In the genomic region with DNA sequence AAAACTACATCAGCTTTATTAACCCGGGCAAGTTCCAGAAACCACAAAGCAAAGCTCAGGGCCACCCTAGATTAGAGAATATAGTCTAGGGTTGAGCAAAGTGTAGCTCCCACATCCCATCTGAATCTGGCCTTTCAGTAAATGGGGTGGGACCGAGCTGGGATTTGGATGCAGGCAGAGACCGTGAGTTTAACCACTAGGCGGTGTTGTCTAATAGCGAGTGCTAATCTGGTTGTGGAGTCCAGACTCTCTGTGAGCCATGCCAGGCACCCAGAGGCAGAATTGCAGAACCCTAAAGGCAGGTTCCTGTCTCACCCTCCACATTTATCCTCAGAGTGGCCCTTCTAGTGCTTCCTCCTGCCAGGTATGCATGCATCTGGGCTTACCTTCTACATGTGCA, we compare ENCODE assay signal across 8 cellular contexts.
DNase-seq lines count a peak whose midpoint lies in the region; ATAC-seq and TF ChIP-seq lines count a peak whose summit lies in the region.

No MANE protein-coding gene starts in this region.

- no peaks in the 10 kb centered on the region for H3K27me3 ChIP-seq in stomach

- H3K27ac ChIP-seq in stomach, result no peak overlapping the region

- no peak overlapping the region for H3K4me3 ChIP-seq in GM12865 (ENCODE audit: low read depth, low read length)
- H3K4me3 ChIP-seq in stomach, result no peak overlapping the region

- no peaks in the 10 kb centered on the region for H3K36me3 ChIP-seq in stomach

- no peaks in the 10 kb centered on the region for H3K4me1 ChIP-seq in stomach

- ATAC-seq in HG02759 (IDR thresholded peaks at IDR 0.05; ENCODE audit: unreplicated experiment), result peak; percentile 85
- no peak for ATAC-seq in GM21423 (IDR thresholded peaks at IDR 0.05; ENCODE audit: unreplicated experiment)
- no peak for ATAC-seq in HG03342 (IDR thresholded peaks at IDR 0.05; ENCODE audit: unreplicated experiment)

- no peak for TF ChIP-seq EP300 in stomach (IDR thresholded peaks at IDR 0.05)

- WGBS in stomach, 5 donors, result 20 to 40% (median 27%) methylated on average over 5 of the region's 5 CpGs

- DNase-seq in GM12865 (ENCODE audit: low read depth), result peak; percentile 35
- peak; percentile 47 for DNase-seq in RKO (ENCODE audit: low spot score)
- peak; percentile 15 for DNase-seq in iPS DF 19.7 (ENCODE audit: low read depth, low spot score)
- no peak for DNase-seq in stomach
- DNase-seq in mesenteric fat pad (ENCODE audit: low spot score), result no peak

- TF ChIP-seq CTCF in GM12865 (IDR thresholded peaks at IDR 0.05; ENCODE audit: insufficient read depth, low read depth, low read length, missing control alignments) (peak; percentile 38), stomach (IDR thresholded peaks at IDR 0.05) (peak in 2 of 7 experiments; percentile 36 to 42)

- intact Hi-C loops in stomach (cut with DNase I; ENCODE audit: low total_unique reads), result no loop called here

- H3K9me3 ChIP-seq in stomach, result no peaks in the 10 kb centered on the region

- no peak for TF ChIP-seq POLR2A in stomach (IDR thresholded peaks at IDR 0.05)

Comparison
In these comparisons a context has a peak if more than half of its experiments do, and no peak if none do; other contexts are left out.
1. DNase-seq: peak in GM12865 (single experiment), RKO (single experiment) and iPS DF 19.7 (single experiment); none in stomach (single experiment) and mesenteric fat pad (single experiment).